Comparison of ENCODE assay signal across 9 cellular contexts in genomic region chr5:14035859-14036440, GRCh38.
DNase-seq lines count a peak whose midpoint lies in the region; ATAC-seq lines count a peak whose summit lies in the region.
"Had no signal": no experiment of that assay in that cellular context is flagged by ENCODE, and none has a peak within 500 bp of the region (broad histone marks: within the 10 kb centered on the region; RNA-seq: fewer than 3 reads in every experiment).

No MANE protein-coding gene starts in this region.

- H4K8ac ChIP-seq in mesenchymal stem cell (ENCODE audit: low read length), result no peak overlapping the region

- H3K27ac Mint-ChIP-seq in T-helper 17 cell, result no peak overlapping the region
- H3K27ac Mint-ChIP-seq: CD4-positive, CD25-positive, alpha-beta regulatory T cell had no signal

- H3K36me3 ChIP-seq in ectodermal cell (ENCODE audit: control insufficient read depth, insufficient read depth, low read length) (no peaks in the 10 kb centered on the region), mesenchymal stem cell (ENCODE audit: control insufficient read depth in 1 of 2, insufficient read depth in 2 of 2, low read depth in 1 of 2, low read length in 2 of 2) (no peaks in the 10 kb centered on the region)

- H3K4me3 ChIP-seq in ectodermal cell (ENCODE audit: insufficient read depth, low read depth, low read length) (no peak overlapping the region), mesenchymal stem cell (ENCODE audit: insufficient read depth in 1 of 2, low read depth in 1 of 2, low read length in 2 of 2) (peak overlapping the region in 1 of 2 experiments; percentile 65)

- H3K27me3 Mint-ChIP-seq in T-helper 17 cell, result peaks cover 6% of the 10 kb centered on the region
- H3K27me3 Mint-ChIP-seq: CD4-positive, CD25-positive, alpha-beta regulatory T cell had no signal

- H3K18ac ChIP-seq in mesenchymal stem cell (ENCODE audit: low read depth in 1 of 2, low read length in 2 of 2), result no peak overlapping the region

- H3K27me3 ChIP-seq in ectodermal cell (ENCODE audit: control insufficient read depth, insufficient read depth, low read length, poor library complexity, severe bottlenecking) (no peaks in the 10 kb centered on the region), mesenchymal stem cell (ENCODE audit: control insufficient read depth in 1 of 2, insufficient read depth in 1 of 2, low read length in 2 of 2) (no peaks in the 10 kb centered on the region)

- no peak overlapping the region for H3K4ac ChIP-seq in mesenchymal stem cell (ENCODE audit: low read depth in 1 of 2, low read length in 2 of 2)

- no peak overlapping the region for H2BK120ac ChIP-seq in mesenchymal stem cell (ENCODE audit: low read depth, low read length)

- DNase-seq in NCI-H510A treated with DMSO at 0.1 percent for 48 hours (lab: John Stamatoyannopoulos, UW) (peak; percentile 57), NCI-H510A (lab: John Stamatoyannopoulos, UW) (no peak), NCI-H226 (peak; percentile 98), mesenchymal stem cell (peak; percentile 98), T-helper 17 cell (no peak)
- DNase-seq: CD4-positive, CD25-positive, alpha-beta regulatory T cell had no signal

- no peak overlapping the region for H3K4me3 Mint-ChIP-seq in T-helper 17 cell
- H3K4me3 Mint-ChIP-seq: CD4-positive, CD25-positive, alpha-beta regulatory T cell had no signal

- H3K14ac ChIP-seq in mesenchymal stem cell (ENCODE audit: low read length in 2 of 2), result no peak overlapping the region

- ATAC-seq in activated CD4-positive, CD25-positive, alpha-beta regulatory T cell treated with anti-CD3 and anti-CD28 coated beads, Interleukin-2, amount 50 U/mL, for 24 hours, result no peak
- ATAC-seq in GM21619 (IDR thresholded peaks at IDR 0.05; ENCODE audit: unreplicated experiment) (no peak), T-helper 17 cell (no peak)

- H3K36me3 Mint-ChIP-seq in T-helper 17 cell (ENCODE audit: low read depth), result no peaks in the 10 kb centered on the region
- H3K36me3 Mint-ChIP-seq: CD4-positive, CD25-positive, alpha-beta regulatory T cell had no signal

- no peak overlapping the region for H4K91ac ChIP-seq in mesenchymal stem cell (ENCODE audit: low read length)

- no peaks in the 10 kb centered on the region for H3K4me1 Mint-ChIP-seq in T-helper 17 cell

- H2BK5ac ChIP-seq in mesenchymal stem cell (ENCODE audit: low read depth, low read length, poor library complexity, severe bottlenecking), result peak overlapping the region; percentile 25

- peak overlapping the region; percentile 87 for H3K9ac ChIP-seq in mesenchymal stem cell (ENCODE audit: low read length)

- peak overlapping the region; percentile 26 for H2BK15ac ChIP-seq in mesenchymal stem cell (ENCODE audit: low read depth, poor library complexity, severe bottlenecking)

- H3K4me1 ChIP-seq in ectodermal cell (ENCODE audit: control insufficient read depth, insufficient read depth, low read length) (peaks cover 20% of the 10 kb centered on the region), mesenchymal stem cell (ENCODE audit: control insufficient read depth, insufficient read depth, low read depth, low read length) (peaks cover 25% of the 10 kb centered on the region)

- no peaks in the 10 kb centered on the region for H3K9me3 ChIP-seq in ectodermal cell (ENCODE audit: control insufficient read depth, low read length)
- no peaks in the 10 kb centered on the region for H3K9me3 ChIP-seq in mesenchymal stem cell (ENCODE audit: control insufficient read depth, low read length)
- no peaks in the 10 kb centered on the region for H3K9me3 ChIP-seq in T-helper 17 cell (ENCODE audit: control insufficient read depth, low read length, poor library complexity, severe bottlenecking)

- WGBS in ectodermal cell, 2 experiments, result 9% methylated on average over 9 of the region's 9 CpGs
- 0% methylated on average over 8 of the region's 9 CpGs for WGBS in mesenchymal stem cell

- H3K79me1 ChIP-seq in mesenchymal stem cell (replicated peaks; ENCODE audit: low read length, poor library complexity, severe bottlenecking), result no peaks in the 10 kb centered on the region

- peak overlapping the region; percentile 75 for H3K27ac ChIP-seq in ectodermal cell (ENCODE audit: insufficient read depth, low read depth, low read length, poor library complexity, severe bottlenecking)
- peak overlapping the region; percentile 100 for H3K27ac ChIP-seq in mesenchymal stem cell (ENCODE audit: low read length, poor library complexity, severe bottlenecking)

- no peak overlapping the region for H2AFZ ChIP-seq in mesenchymal stem cell (ENCODE audit: low read depth, low read length)

- H2BK12ac ChIP-seq in mesenchymal stem cell (ENCODE audit: low read length in 2 of 2), result peak overlapping the region in 1 of 2 experiments; percentile 14

- H3K23ac ChIP-seq in mesenchymal stem cell (ENCODE audit: low read length in 2 of 2), result no peak overlapping the region

- H3K4me2 ChIP-seq in mesenchymal stem cell (ENCODE audit: low read length, poor library complexity, severe bottlenecking), result no peak overlapping the region

- H2AK5ac ChIP-seq in mesenchymal stem cell (ENCODE audit: low read length, severe bottlenecking), result peak overlapping the region; percentile 94

Comparison
In these comparisons a context has a peak if more than half of its experiments do, and no peak if none do; other contexts are left out.
1. DNase-seq: peak in NCI-H510A treated with DMSO at 0.1 percent for 48 hours (single experiment), NCI-H226 (single experiment) and mesenchymal stem cell (single experiment); none in NCI-H510A (single experiment) and T-helper 17 cell (0 of 3).